In the genomic region with DNA sequence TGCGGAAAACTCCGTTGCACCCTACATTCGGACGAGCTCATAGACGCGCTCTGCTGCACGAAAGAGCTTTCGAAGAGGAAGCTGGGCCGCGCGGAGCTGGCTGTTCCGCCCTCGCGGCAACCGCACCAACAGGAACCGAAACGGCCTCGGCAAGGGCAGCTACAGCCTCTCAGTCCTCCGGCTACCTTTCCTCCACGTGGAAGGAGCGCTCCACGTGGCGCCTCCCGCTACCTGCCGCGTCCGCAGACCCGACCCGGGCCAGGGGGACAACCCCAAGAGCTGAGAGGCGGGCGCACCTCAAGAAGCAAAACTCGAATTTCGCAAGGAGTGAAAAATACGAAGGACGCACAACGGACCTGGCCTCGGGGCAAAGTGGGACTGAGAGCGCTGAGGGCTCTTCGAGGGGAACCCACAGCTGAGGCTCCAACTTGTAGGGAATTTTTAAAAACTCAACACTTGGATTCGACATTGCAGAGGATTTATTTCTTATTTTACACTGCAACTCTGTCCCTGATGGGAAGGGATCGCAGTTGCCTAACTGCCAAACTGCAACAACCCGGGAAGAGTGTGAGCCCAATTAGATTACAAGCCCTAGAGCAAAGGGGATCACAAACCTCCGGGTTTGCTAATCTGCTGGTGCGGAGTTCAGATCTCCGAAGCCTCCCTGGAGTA, we compare ENCODE assay signal across 8 cellular contexts. TPM values are rescaled to one million over a fixed set of nuclear protein-coding genes. Genes with fewer than 3 reads are reported as not detected.
A peak's percentile ranks its signal among the peaks of the same experiment; 100 is the strongest.
DNase-seq lines count a peak whose midpoint lies in the region; ATAC-seq and TF ChIP-seq lines count a peak whose summit lies in the region.

No MANE protein-coding gene starts in this region.

- H3K4me3 ChIP-seq in ACC112 (ENCODE audit: low read depth, low read length) = peak overlapping the region; percentile 68
- H3K4me3 ChIP-seq in mucosa of descending colon = no peak overlapping the region
- peak overlapping the region; percentile 70 to 84 (median 79) for H3K4me3 ChIP-seq in subcutaneous abdominal adipose tissue (ENCODE audit: low read depth in 1 of 5, low read length in 5 of 5)

- H3K27ac ChIP-seq in ACC112 (ENCODE audit: low read depth, low read length) (no peak overlapping the region), subcutaneous abdominal adipose tissue (ENCODE audit: low read depth, low read length) (peak overlapping the region; percentile 67)

- POLR2A ChIA-PET in T-cell (lab: Charles Lee) = no interaction called here

- peak overlapping the region; percentile 10 to 64 (median 43) for H3K9ac ChIP-seq in subcutaneous abdominal adipose tissue (ENCODE audit: low read length in 5 of 5)

- H3K9me3 ChIP-seq in mucosa of descending colon (no peaks in the 10 kb centered on the region), subcutaneous abdominal adipose tissue (ENCODE audit: control insufficient read depth in 5 of 5, low read length in 5 of 5) (no peaks in the 10 kb centered on the region)

- DNase-seq in T-cell (peak in 11 of 34 experiments; percentile 3 to 46 (median 11)), mucosa of descending colon (peak; percentile 59 to 68 (median 60)), T-helper 9 cell (no peak)
- DNase-seq in effector memory CD8-positive, alpha-beta T cell = peak in 2 of 3 experiments; percentile 2 to 4

- intact Hi-C loops in mucosa of descending colon (cut with DNase I, micrococcal nuclease) = no loop called here

- peaks cover 9 to 36% (median 30%) of the 10 kb centered on the region in 3 donors for H3K4me1 Mint-ChIP-seq in T-cell
- peaks cover 14% of the 10 kb centered on the region in 2 donors for H3K4me1 Mint-ChIP-seq in effector memory CD8-positive, alpha-beta T cell (ENCODE audit: low read depth in 2 of 2)

- no peaks in the 10 kb centered on the region for H3K36me3 Mint-ChIP-seq in T-cell
- H3K36me3 Mint-ChIP-seq in effector memory CD8-positive, alpha-beta T cell (ENCODE audit: insufficient read depth) = no peaks in the 10 kb centered on the region

- H3K4me3 Mint-ChIP-seq in T-cell = peak overlapping the region; percentile 50 to 64 (median 59)
- H3K4me3 Mint-ChIP-seq in effector memory CD8-positive, alpha-beta T cell = peak overlapping the region; percentile 29 to 80

- no peaks in the 10 kb centered on the region for H3K79me2 ChIP-seq in ACC112 (ENCODE audit: control insufficient read depth, insufficient read depth, low read length, unreplicated experiment)

- ATAC-seq in GM18858 (IDR thresholded peaks at IDR 0.05; ENCODE audit: unreplicated experiment) = peak; percentile 93
- peak; percentile 86 for ATAC-seq in HG03045 (IDR thresholded peaks at IDR 0.05; ENCODE audit: unreplicated experiment)
- peak in 3 of 4 experiments; percentile 54 to 58 (median 56) for ATAC-seq in T-cell (replicated peaks in 1 of 4)
- peak; percentile 59 for ATAC-seq in effector memory CD8-positive, alpha-beta T cell (replicated peaks)
- peak; percentile 76 for ATAC-seq in mucosa of descending colon

- H3K4me1 ChIP-seq in ACC112 (ENCODE audit: control insufficient read depth, insufficient read depth, low read length, unreplicated experiment) = no peaks in the 10 kb centered on the region
- H3K4me1 ChIP-seq in mucosa of descending colon (ENCODE audit: low read depth) = peaks cover 6% of the 10 kb centered on the region
- H3K4me1 ChIP-seq in subcutaneous abdominal adipose tissue (ENCODE audit: control insufficient read depth in 5 of 5, insufficient read depth in 5 of 5, low read length in 5 of 5) = peaks cover 7 to 54% (median 48%) of the 10 kb centered on the region in 5 donors

- H3K27me3 ChIP-seq in ACC112 (ENCODE audit: insufficient read depth, low read length) = peaks cover 92% of the 10 kb centered on the region
- H3K27me3 ChIP-seq in subcutaneous abdominal adipose tissue (ENCODE audit: control insufficient read depth in 5 of 5, insufficient read depth in 4 of 5, low read length in 5 of 5) = peaks cover 7 to 59% (median 21%) of the 10 kb centered on the region in 5 donors

- H3K27ac Mint-ChIP-seq in T-cell = no peak overlapping the region
- no peak overlapping the region for H3K27ac Mint-ChIP-seq in effector memory CD8-positive, alpha-beta T cell

- peaks cover 68 to 87% of the 10 kb centered on the region in 2 donors for H3K27me3 Mint-ChIP-seq in T-cell
- peaks cover 64 to 94% of the 10 kb centered on the region in 2 donors for H3K27me3 Mint-ChIP-seq in effector memory CD8-positive, alpha-beta T cell

- peak overlapping the region; percentile 4 for H2AFZ ChIP-seq in ACC112 (ENCODE audit: low read length, unreplicated experiment)

- H3K9me3 Mint-ChIP-seq in T-cell = no peaks in the 10 kb centered on the region
- no peaks in the 10 kb centered on the region for H3K9me3 Mint-ChIP-seq in effector memory CD8-positive, alpha-beta T cell

- CTCF ChIA-PET in T-cell (lab: Charles Lee) = interaction anchor here in 1 of 2 donors (0.9 kb wide), 1 partner anchor 13 kb away, joined by 3 read pairs; no protein-coding TSS in a partner anchor

- H3K36me3 ChIP-seq in ACC112 (ENCODE audit: insufficient read depth, low read length) = no peaks in the 10 kb centered on the region
- no peaks in the 10 kb centered on the region for H3K36me3 ChIP-seq in mucosa of descending colon (ENCODE audit: low read depth)
- no peaks in the 10 kb centered on the region for H3K36me3 ChIP-seq in subcutaneous abdominal adipose tissue (ENCODE audit: control insufficient read depth in 5 of 5, insufficient read depth in 5 of 5, low read length in 5 of 5)

- TF ChIP-seq CTCF in mucosa of descending colon (IDR thresholded peaks at IDR 0.05) = no peak

RNA-seq across cellular contexts. Expression of gene HPSE2, which starts 1.4 kb away (rescaled TPM):
- total RNA-seq in T-cell (under 1 TPM in 4 of 5 donors, not detected in 1; 0.13 to 0.23 (median 0.18) TPM), mucosa of descending colon (1 to 10 TPM; 1.3 to 3.7 (median 2.4) TPM)
